ENCODE assay signal across 12 cellular contexts in genomic region chr6:157571269-157571668, GRCh38.
DNase-seq lines count a peak whose midpoint lies in the region; ATAC-seq and TF ChIP-seq lines count a peak whose summit lies in the region.
"Had no signal": no experiment of that assay in that cellular context is flagged by ENCODE, and none has a peak within 500 bp of the region (broad histone marks: within the 10 kb centered on the region; RNA-seq: fewer than 3 reads in every experiment).

No MANE protein-coding gene starts in this region.

- no peaks in the 10 kb centered on the region for H3K36me3 Mint-ChIP-seq in glutamatergic neuron (ENCODE audit: unreplicated experiment)

- no peak overlapping the region for H3K4me3 Mint-ChIP-seq in glutamatergic neuron (ENCODE audit: unreplicated experiment)

- peak; percentile 56 for ATAC-seq in GM19035 (IDR thresholded peaks at IDR 0.05; ENCODE audit: unreplicated experiment)
- peak; percentile 60 for ATAC-seq in GM21825 (IDR thresholded peaks at IDR 0.05; ENCODE audit: unreplicated experiment)
- ATAC-seq in HG03439 (IDR thresholded peaks at IDR 0.05; ENCODE audit: unreplicated experiment), result peak; percentile 73
- ATAC-seq: sciatic nerve had no signal

- peaks cover 1% of the 10 kb centered on the region for H3K9me3 Mint-ChIP-seq in glutamatergic neuron (ENCODE audit: unreplicated experiment)

- peaks cover 5% of the 10 kb centered on the region for H3K4me1 Mint-ChIP-seq in glutamatergic neuron (ENCODE audit: low read depth, unreplicated experiment)

- no peak for DNase-seq in glutamatergic neuron
- DNase-seq in occipital lobe (lab: John Stamatoyannopoulos, UW), result no peak
- DNase-seq in SIG-M5 (lab: John Stamatoyannopoulos, UW), result no peak
- DNase-seq in stimulated activated CD8-positive, alpha-beta memory T cell treated with anti-CD3 and anti-CD28 coated beads, Interleukin-4, amount 100 ng/mL, for 48 hours, result no peak
- no peak for DNase-seq in COLO829 (ENCODE audit: low spot score)
- DNase-seq: anterior cingulate cortex, GOT3, NCI-H526 had no signal

- H3K27ac Mint-ChIP-seq in glutamatergic neuron (ENCODE audit: unreplicated experiment), result peak overlapping the region; percentile 11

- H3K27me3 Mint-ChIP-seq in glutamatergic neuron (ENCODE audit: unreplicated experiment), result no peaks in the 10 kb centered on the region

- TF ChIP-seq CTCF in glutamatergic neuron (IDR thresholded peaks at IDR 0.05; ENCODE audit: partially characterized antibody, unreplicated experiment), result no peak
